1 cellular context compared by ENCODE assay signal in the genomic region with DNA sequence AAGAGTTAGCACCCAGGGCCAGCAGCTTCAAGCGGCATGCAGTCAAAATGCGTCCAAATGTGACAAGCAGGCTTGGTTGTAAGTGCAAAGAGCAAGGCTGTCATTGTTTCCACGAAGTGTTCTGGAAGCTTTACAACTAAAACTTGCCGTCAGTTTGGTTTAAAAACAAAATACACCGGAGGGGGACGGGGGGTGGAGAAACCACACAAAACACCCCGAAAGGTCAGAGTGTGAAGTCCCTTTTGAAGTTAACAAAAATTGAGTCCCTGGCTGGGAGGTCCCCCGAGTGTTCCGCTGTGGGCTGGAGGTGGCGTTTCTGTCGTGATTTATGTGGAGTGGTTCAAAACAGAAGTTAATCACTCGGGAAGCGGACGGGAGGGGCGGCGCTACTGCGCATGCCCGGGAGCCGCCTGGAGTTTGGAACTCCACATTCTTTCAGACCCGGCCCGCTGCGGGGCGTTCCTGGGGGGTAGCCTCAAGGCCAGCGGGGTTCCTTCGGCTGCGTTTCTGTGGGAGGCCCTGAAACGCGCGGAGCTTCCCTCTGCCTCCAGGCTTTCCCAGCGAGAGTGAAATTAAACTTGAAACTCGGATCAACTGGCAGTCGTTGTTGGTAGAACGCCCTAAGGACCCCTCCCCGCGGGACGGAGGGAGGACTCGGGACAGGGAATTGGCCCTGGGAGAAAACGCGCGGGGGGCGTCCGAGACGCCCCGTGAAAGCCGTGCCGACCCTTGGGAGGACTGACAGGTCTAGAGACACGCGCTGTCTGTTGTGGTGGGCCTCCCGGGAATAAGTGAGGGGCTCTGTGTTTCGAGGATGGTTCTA.
TF ChIP-seq lines count a peak whose summit lies in the region.

No MANE protein-coding gene starts in this region.

TF ChIP-seq in K562, 482 proteins besides CTCF, POLR2A, EP300 and RAD21 (continued from another document and continues in another):
- TF ChIP-seq MGA (IDR thresholded peaks at IDR 0.05) (no peak), ZFP36 (IDR thresholded peaks at IDR 0.05; ENCODE audit: low read depth, low read length, partially characterized antibody) (peak; percentile 3), ILF3 (IDR thresholded peaks at IDR 0.05; ENCODE audit: borderline replicate concordance) (no peak), HNRNPK (IDR thresholded peaks at IDR 0.05; ENCODE audit: low read depth, low read length, poor library complexity, severe bottlenecking) (no peak), NFIX (CRISPR knock-in tag; IDR thresholded peaks at IDR 0.05; ENCODE audit: low read depth) (no peak), ADNP (tag; IDR thresholded peaks at IDR 0.05) (no peak), OTX1 (CRISPR knock-in tag; IDR thresholded peaks at IDR 0.05) (peak; percentile 68; the same call in 1 of the 2 replicates), NCOA4 (IDR thresholded peaks at IDR 0.05; ENCODE audit: partially characterized antibody) (no peak), ZNF395 (CRISPR knock-in tag; IDR thresholded peaks at IDR 0.05) (no peak), IRF9 (tag; IDR thresholded peaks at IDR 0.05) (no peak), ZNF444 (CRISPR knock-in tag; IDR thresholded peaks at IDR 0.05) (no peak), U2AF1 (optimal IDR thresholded peaks at IDR 0.05; ENCODE audit: low read depth, low read length) (no peak), CEBPZ (IDR thresholded peaks at IDR 0.05; ENCODE audit: borderline replicate concordance, low read depth, low read length) (no peak), ELK1 (CRISPR knock-in tag; IDR thresholded peaks at IDR 0.05) (no peak), MXD1 (CRISPR knock-in tag; IDR thresholded peaks at IDR 0.05; ENCODE audit: borderline replicate concordance, poor library complexity, severe bottlenecking) (no peak), RBM14 (IDR thresholded peaks at IDR 0.05; ENCODE audit: borderline replicate concordance, insufficient read depth, low read depth, low read length) (no peak), SRSF3 (IDR thresholded peaks at IDR 0.05; ENCODE audit: insufficient read depth, low read length) (peak; percentile 81; the same call in 1 of the 2 replicates), NEUROD1 (IDR thresholded peaks at IDR 0.05; ENCODE audit: borderline replicate concordance, low read depth, low read length, partially characterized antibody) (no peak), ZBTB8A (IDR thresholded peaks at IDR 0.05; ENCODE audit: partially characterized antibody) (no peak)
- TF ChIP-seq, protein P1, sequence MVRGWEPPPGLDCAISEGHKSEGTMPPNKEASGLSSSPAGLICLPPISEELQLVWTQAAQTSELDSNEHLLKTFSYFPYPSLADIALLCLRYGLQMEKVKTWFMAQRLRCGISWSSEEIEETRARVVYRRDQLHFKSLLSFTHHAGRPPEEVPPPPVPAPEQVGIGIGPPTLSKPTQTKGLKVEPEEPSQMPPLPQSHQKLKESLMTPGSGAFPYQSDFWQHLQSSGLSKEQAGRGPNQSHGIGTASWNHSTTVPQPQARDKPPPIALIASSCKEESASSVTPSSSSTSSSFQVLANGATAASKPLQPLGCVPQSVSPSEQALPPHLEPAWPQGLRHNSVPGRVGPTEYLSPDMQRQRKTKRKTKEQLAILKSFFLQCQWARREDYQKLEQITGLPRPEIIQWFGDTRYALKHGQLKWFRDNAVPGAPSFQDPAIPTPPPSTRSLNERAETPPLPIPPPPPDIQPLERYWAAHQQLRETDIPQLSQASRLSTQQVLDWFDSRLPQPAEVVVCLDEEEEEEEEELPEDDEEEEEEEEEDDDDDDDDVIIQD (CRISPR knock-in tag; IDR thresholded peaks at IDR 0.05) = no peak
